Comparison of ENCODE assay signal across 2 cellular contexts in the genomic region with DNA sequence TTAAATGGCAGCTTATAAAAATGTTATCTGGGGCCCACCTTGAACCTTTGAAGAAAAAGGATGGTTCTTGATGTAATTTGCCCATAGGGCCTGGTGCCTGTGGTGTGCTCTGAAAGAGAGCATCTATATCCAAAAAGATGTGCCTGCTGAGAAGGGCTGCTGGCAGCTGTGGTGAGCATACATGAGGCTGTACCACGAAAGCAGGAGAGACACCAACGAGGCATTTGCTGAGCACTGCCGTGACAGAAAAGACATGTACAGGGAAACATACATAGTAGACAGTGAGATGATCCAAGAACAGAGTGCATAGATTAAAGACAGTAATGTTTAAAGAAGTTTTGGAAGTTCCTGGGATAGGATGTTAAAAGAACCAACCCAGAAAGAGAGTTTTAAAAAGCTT.
TF ChIP-seq lines count a peak whose summit lies in the region.

No MANE protein-coding gene starts in this region.

TF ChIP-seq in GM23338, 12 proteins besides CTCF, POLR2A, EP300 and RAD21 (continued from another document):
- no peak for TF ChIP-seq ZNF462 (CRISPR knock-in tag; IDR thresholded peaks at IDR 0.05)
- no peak for TF ChIP-seq ZNF114 (CRISPR knock-in tag; IDR thresholded peaks at IDR 0.05)

TF ChIP-seq in WTC11, 78 proteins besides CTCF, POLR2A, EP300 and RAD21 (continued from another document):
- TF ChIP-seq ZBTB21 (CRISPR knock-in tag; IDR thresholded peaks at IDR 0.05; ENCODE audit: borderline replicate concordance) = no peak
- TF ChIP-seq MYBL2 (CRISPR knock-in tag; IDR thresholded peaks at IDR 0.05) = no peak
- no peak for TF ChIP-seq CBFB (CRISPR knock-in tag; IDR thresholded peaks at IDR 0.05; ENCODE audit: low read depth)
- no peak for TF ChIP-seq TEAD4 (CRISPR knock-in tag; IDR thresholded peaks at IDR 0.05)
- TF ChIP-seq NR1H2 (CRISPR knock-in tag; IDR thresholded peaks at IDR 0.05) = no peak
- no peak for TF ChIP-seq TP53 (CRISPR knock-in tag; IDR thresholded peaks at IDR 0.05)
TF ChIP-seq in WTC11: peak in this region for 0.
